Comparison of ENCODE assay signal across 22 cellular contexts in the genomic region with DNA sequence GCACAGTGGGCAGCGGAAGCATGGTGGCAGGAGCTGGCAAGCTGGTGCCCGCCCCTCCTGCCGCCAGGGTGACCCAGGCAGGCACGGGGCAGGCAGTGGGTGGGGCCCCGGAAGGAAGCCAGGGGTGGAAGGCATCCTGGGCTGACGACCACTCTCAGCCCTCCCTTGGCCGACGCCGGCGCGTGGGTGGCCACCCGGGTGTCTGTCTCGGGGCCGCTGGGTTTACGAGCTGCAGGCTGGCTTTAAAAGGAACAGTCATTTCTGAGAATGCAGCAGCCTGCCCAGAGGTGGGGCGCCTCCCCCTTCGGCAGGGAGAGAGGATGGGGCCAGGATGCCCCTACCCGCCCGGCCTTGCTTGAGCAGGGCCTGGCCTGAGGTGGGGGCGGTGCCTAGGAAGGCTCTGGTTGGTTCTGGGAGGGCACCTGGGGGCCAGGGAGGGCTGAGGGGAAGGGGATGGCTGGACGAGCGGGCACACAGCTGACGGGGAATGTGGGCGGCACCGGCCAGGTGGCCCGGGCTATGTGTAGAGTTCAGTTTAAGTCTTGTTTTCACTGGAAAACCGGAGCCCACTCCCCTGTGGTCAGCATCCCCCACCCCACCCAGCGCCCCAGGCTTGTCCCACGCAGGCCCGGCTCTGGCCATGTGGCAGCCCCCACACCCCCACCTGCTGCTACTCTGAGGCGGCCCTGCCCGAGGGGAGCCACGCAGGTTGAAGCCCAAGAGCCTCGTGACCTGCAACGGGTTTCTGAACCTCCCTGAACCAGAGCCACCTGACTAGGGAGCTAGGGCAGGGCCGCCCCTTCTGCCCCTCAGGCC. TPM values are rescaled to one million over a fixed set of nuclear protein-coding genes. Genes with fewer than 3 reads are reported as not detected.
DNase-seq lines count a peak whose midpoint lies in the region; ATAC-seq and TF ChIP-seq lines count a peak whose summit lies in the region.
"Had no signal": no experiment of that assay in that cellular context is flagged by ENCODE, and none has a peak within 500 bp of the region (broad histone marks: within the 10 kb centered on the region; RNA-seq: fewer than 3 reads in every experiment).

No MANE protein-coding gene starts in this region.

- H3K4me3 ChIP-seq in fibroblast of villous mesenchyme (ENCODE audit: low read depth, low read length) (peak overlapping the region; percentile 9), aorta (ENCODE audit: low read length in 2 of 2) (no peak overlapping the region)
- H3K4me3 ChIP-seq: esophagus muscularis mucosa, GM12878, heart right ventricle had no signal

- POLR2A ChIA-PET in activated CD8-positive, alpha-beta T cell treated with anti-CD3 and anti-CD28 coated beads for 36 hours (lab: Charles Lee): no interaction called here
- POLR2A ChIA-PET in activated CD8-positive, alpha-beta T cell treated with anti-CD3 and anti-CD28 coated beads, Interleukin-2, amount 10 ng/mL, durations not matched to agents 7 days and 5 days (lab: Charles Lee): no interaction called here

- no peaks in the 10 kb centered on the region for H3K9me3 Mint-ChIP-seq in activated CD8-positive, alpha-beta T cell treated with anti-CD3 and anti-CD28 coated beads for 36 hours
- H3K9me3 Mint-ChIP-seq in activated CD8-positive, alpha-beta T cell treated with anti-CD3 and anti-CD28 coated beads, Interleukin-2, amount 10 ng/mL, durations not matched to agents 7 days and 5 days (ENCODE audit: insufficient read depth): no peaks in the 10 kb centered on the region
- H3K9me3 Mint-ChIP-seq: CD8-positive, alpha-beta T cell; naive B cell had no signal

- H3K4me3 Mint-ChIP-seq in activated CD8-positive, alpha-beta T cell treated with anti-CD3 and anti-CD28 coated beads for 36 hours: no peak overlapping the region
- no peak overlapping the region for H3K4me3 Mint-ChIP-seq in activated CD8-positive, alpha-beta T cell treated with anti-CD3 and anti-CD28 coated beads, Interleukin-2, amount 10 ng/mL, durations not matched to agents 7 days and 5 days
- H3K4me3 Mint-ChIP-seq: activated CD8-positive, alpha-beta memory T cell treated with anti-CD3 and anti-CD28 coated beads, Interleukin-2, amount 10 ng/mL, durations not matched to agents 7 days and 5 days; CD8-positive, alpha-beta T cell; naive B cell had no signal

- peaks cover 2% of the 10 kb centered on the region for H3K4me1 Mint-ChIP-seq in activated CD8-positive, alpha-beta T cell treated with anti-CD3 and anti-CD28 coated beads for 36 hours (ENCODE audit: low read depth)
- no peaks in the 10 kb centered on the region for H3K4me1 Mint-ChIP-seq in activated CD8-positive, alpha-beta T cell treated with anti-CD3 and anti-CD28 coated beads, Interleukin-2, amount 10 ng/mL, durations not matched to agents 7 days and 5 days (ENCODE audit: low read depth)
- H3K4me1 Mint-ChIP-seq: activated CD8-positive, alpha-beta memory T cell treated with anti-CD3 and anti-CD28 coated beads, Interleukin-2, amount 10 ng/mL, durations not matched to agents 7 days and 5 days had no signal

- H3K9me3 ChIP-seq in aorta (ENCODE audit: control insufficient read depth, low read length): no peaks in the 10 kb centered on the region
- H3K9me3 ChIP-seq: esophagus muscularis mucosa, heart right ventricle had no signal

- no peaks in the 10 kb centered on the region for H3K27me3 ChIP-seq in aorta (ENCODE audit: control insufficient read depth in 1 of 2, insufficient read depth in 2 of 2, low read length in 1 of 2)

- H3K27ac Mint-ChIP-seq in activated CD8-positive, alpha-beta T cell treated with anti-CD3 and anti-CD28 coated beads for 36 hours: no peak overlapping the region
- H3K27ac Mint-ChIP-seq in activated CD8-positive, alpha-beta T cell treated with anti-CD3 and anti-CD28 coated beads, Interleukin-2, amount 10 ng/mL, durations not matched to agents 7 days and 5 days: no peak overlapping the region
- H3K27ac Mint-ChIP-seq: activated CD8-positive, alpha-beta memory T cell treated with anti-CD3 and anti-CD28 coated beads, Interleukin-2, amount 10 ng/mL, durations not matched to agents 7 days and 5 days; CD8-positive, alpha-beta T cell; naive B cell had no signal

- no peaks in the 10 kb centered on the region for H3K36me3 ChIP-seq in aorta (ENCODE audit: control insufficient read depth in 1 of 2, insufficient read depth in 2 of 2, low read length in 1 of 2)

- intact Hi-C loops in activated CD8-positive, alpha-beta T cell treated with anti-CD3 and anti-CD28 coated beads for 36 hours (cut with micrococcal nuclease): no loop called here
- intact Hi-C loops in posterior vena cava (cut with DNase I) (no loop called here), aorta (cut with DNase I) (loop anchor here in 1 of 2 donors (5.0 kb wide), 1 partner anchor 58 kb away; a partner anchor contains a TSS), left colon (cut with DNase I, micrococcal nuclease) (no loop called here)

- peak; percentile 45 for ATAC-seq in activated CD8-positive, alpha-beta T cell treated with anti-CD3 and anti-CD28 coated beads for 36 hours
- ATAC-seq in activated CD8-positive, alpha-beta T cell treated with anti-CD3 and anti-CD28 coated beads, Interleukin-2, amount 10 ng/mL, durations not matched to agents 7 days and 5 days: no peak
- ATAC-seq in aorta (ENCODE audit: low FRiP score) (no peak), left colon (no peak)
- ATAC-seq: activated CD8-positive, alpha-beta memory T cell treated with anti-CD3 and anti-CD28 coated beads, Interleukin-2, amount 10 ng/mL, durations not matched to agents 7 days and 5 days; CD8-positive, alpha-beta T cell; GM12878; left cardiac atrium had no signal

- CTCF ChIA-PET in activated CD8-positive, alpha-beta T cell treated with anti-CD3 and anti-CD28 coated beads for 36 hours (lab: Charles Lee): no interaction called here
- CTCF ChIA-PET in activated CD8-positive, alpha-beta T cell treated with anti-CD3 and anti-CD28 coated beads, Interleukin-2, amount 10 ng/mL, durations not matched to agents 7 days and 5 days (lab: Charles Lee): no interaction called here

- 91 to 96% methylated on average over 32 to 36 of the region's 36 CpGs for WGBS in aorta, 2 donors

- H3K27ac ChIP-seq in aorta (ENCODE audit: low read depth in 1 of 2, low read length in 2 of 2): no peak overlapping the region
- H3K27ac ChIP-seq: heart right ventricle had no signal

- H3K36me3 Mint-ChIP-seq in activated CD8-positive, alpha-beta T cell treated with anti-CD3 and anti-CD28 coated beads for 36 hours (ENCODE audit: low read depth): no peaks in the 10 kb centered on the region
- no peaks in the 10 kb centered on the region for H3K36me3 Mint-ChIP-seq in activated CD8-positive, alpha-beta T cell treated with anti-CD3 and anti-CD28 coated beads, Interleukin-2, amount 10 ng/mL, durations not matched to agents 7 days and 5 days (ENCODE audit: low read depth)
- H3K36me3 Mint-ChIP-seq: activated CD8-positive, alpha-beta memory T cell treated with anti-CD3 and anti-CD28 coated beads, Interleukin-2, amount 10 ng/mL, durations not matched to agents 7 days and 5 days; CD8-positive, alpha-beta T cell; naive B cell had no signal

- TF ChIP-seq CTCF in activated CD8-positive, alpha-beta T cell treated with anti-CD3 and anti-CD28 coated beads for 36 hours (IDR thresholded peaks at IDR 0.05): no peak
- TF ChIP-seq CTCF in fibroblast of villous mesenchyme (IDR thresholded peaks at IDR 0.05; ENCODE audit: insufficient read depth, low read depth, low read length): no peak

- H3K27me3 Mint-ChIP-seq in activated CD8-positive, alpha-beta T cell treated with anti-CD3 and anti-CD28 coated beads for 36 hours: peaks cover 10% of the 10 kb centered on the region
- peaks cover 7% of the 10 kb centered on the region for H3K27me3 Mint-ChIP-seq in activated CD8-positive, alpha-beta T cell treated with anti-CD3 and anti-CD28 coated beads, Interleukin-2, amount 10 ng/mL, durations not matched to agents 7 days and 5 days (ENCODE audit: low read depth)

- DNase-seq in activated CD8-positive, alpha-beta T cell treated with anti-CD3 and anti-CD28 coated beads for 36 hours: peak; percentile 22
- no peak for DNase-seq in activated CD8-positive, alpha-beta T cell treated with anti-CD3 and anti-CD28 coated beads, Interleukin-2, amount 10 ng/mL, durations not matched to agents 7 days and 5 days
- peak; percentile 65 for DNase-seq in fibroblast of villous mesenchyme (ENCODE audit: low read depth)
- peak; percentile 79 for DNase-seq in posterior vena cava (ENCODE audit: low spot score)
- DNase-seq in aorta: peak; percentile 36 to 73
- DNase-seq in activated naive CD4-positive, alpha-beta T cell treated with Interleukin-2 at 50 U/mL for 16 hours: no peak
- no peak for DNase-seq in left colon
- no peak for DNase-seq in NCI-H774 (lab: John Stamatoyannopoulos, UW)
- DNase-seq: 8988T; activated CD8-positive, alpha-beta memory T cell treated with anti-CD3 and anti-CD28 coated beads, Interleukin-2, amount 10 ng/mL, durations not matched to agents 7 days and 5 days; CD8-positive, alpha-beta T cell; HCEC 1CT; heart right ventricle; KG1; left cardiac atrium; naive B cell; NCI-H1436; NCI-H510A treated with DMSO at 0.1 percent for 48 hours; OCI-M1; stimulated activated CD4-positive, alpha-beta T cell treated with anti-CD3 and anti-CD28 coated beads, Interleukin-2, amount 100 ng/mL, for 24 hours had no signal

- H3K4me1 ChIP-seq in aorta (ENCODE audit: control insufficient read depth in 1 of 2, insufficient read depth in 2 of 2, low read length in 2 of 2): no peaks in the 10 kb centered on the region

RNA-seq across cellular contexts. Expression of a gene that starts 6.3 kb away (rescaled TPM):
- total RNA-seq in activated CD8-positive, alpha-beta T cell treated with anti-CD3 and anti-CD28 coated beads for 36 hours: under 1 TPM; 0.16 to 0.22 TPM
- total RNA-seq in activated CD8-positive, alpha-beta T cell treated with anti-CD3 and anti-CD28 coated beads, Interleukin-2, amount 10 ng/mL, durations not matched to agents 7 days and 5 days: not detected
- total RNA-seq in fibroblast of villous mesenchyme: 42.2 and 54.0 TPM in 2 replicates
- 10 to 100 TPM; 20.1 to 29.7 TPM for total RNA-seq in posterior vena cava
- 10 to 100 TPM in 1 of 2 donors, 1 to 10 TPM in 1; 6.3 to 11.6 TPM for total RNA-seq in aorta
- polyA plus RNA-seq in aorta: 1 to 10 TPM; 3.1 to 4.7 TPM
- 10 to 100 TPM; 10.3 to 14.2 TPM for total RNA-seq in left colon
- total RNA-seq: activated CD8-positive, alpha-beta memory T cell treated with anti-CD3 and anti-CD28 coated beads, Interleukin-2, amount 10 ng/mL, durations not matched to agents 7 days and 5 days; CD8-positive, alpha-beta T cell had no signal

RNA-seq across cellular contexts. Expression of a gene that starts 56.4 kb away (rescaled TPM):
- total RNA-seq in activated CD8-positive, alpha-beta T cell treated with anti-CD3 and anti-CD28 coated beads for 36 hours: 100 to 1,000 TPM; 103 to 104 TPM
- total RNA-seq in activated CD8-positive, alpha-beta T cell treated with anti-CD3 and anti-CD28 coated beads, Interleukin-2, amount 10 ng/mL, durations not matched to agents 7 days and 5 days: 100 to 1,000 TPM; 114 to 132 TPM
- total RNA-seq in fibroblast of villous mesenchyme (210 and 245 TPM in 2 replicates), posterior vena cava (100 to 1,000 TPM in 1 of 2 donors, 10 to 100 TPM in 1; 92.5 to 103 TPM), aorta (100 to 1,000 TPM; 101 to 142 TPM), left colon (100 to 1,000 TPM; 118 to 119 TPM)
- 100 to 1,000 TPM in 1 of 2 donors, 10 to 100 TPM in 1; 85.1 to 261 TPM for polyA plus RNA-seq in aorta

Comparison
In these comparisons a context has a peak if more than half of its experiments do, and no peak if none do; other contexts are left out.
1. DNase-seq: peak in activated CD8-positive, alpha-beta T cell treated with anti-CD3 and anti-CD28 coated beads for 36 hours (single experiment), fibroblast of villous mesenchyme (single experiment), posterior vena cava (single experiment) and aorta (2 of 2); none in activated CD8-positive, alpha-beta T cell treated with anti-CD3 and anti-CD28 coated beads, Interleukin-2, amount 10 ng/mL, durations not matched to agents 7 days and 5 days (single experiment), activated naive CD4-positive, alpha-beta T cell treated with Interleukin-2 at 50 U/mL for 16 hours (single experiment), left colon (0 of 2) and NCI-H774 (single experiment).
2. RNA of a gene that starts 6.3 kb away (total RNA-seq): 42.2 to 54.0 TPM in fibroblast of villous mesenchyme, 20.1 to 29.7 TPM in posterior vena cava, 10.3 to 14.2 TPM in left colon and 6.3 to 11.6 TPM in aorta; 0.16 to 0.22 TPM in activated CD8-positive, alpha-beta T cell treated with anti-CD3 and anti-CD28 coated beads for 36 hours and not detected in activated CD8-positive, alpha-beta T cell treated with anti-CD3 and anti-CD28 coated beads, Interleukin-2, amount 10 ng/mL, durations not matched to agents 7 days and 5 days; every median in the first group is over 4 times any median in the second.